In genomic region chr2:15755528-15755927, GRCh38 we compare ENCODE assay signal across 17 cellular contexts.
"Had no signal": no experiment of that assay in that cellular context is flagged by ENCODE, and none has a peak within 500 bp of the region (broad histone marks: within the 10 kb centered on the region; RNA-seq: fewer than 3 reads in every experiment).

No MANE protein-coding gene starts in this region.

- H3K27ac Mint-ChIP-seq: immature natural killer cell had no signal

- H3K4me3 ChIP-seq: coronary artery, dorsolateral prefrontal cortex, esophagus muscularis mucosa, gastroesophageal sphincter, heart left ventricle, hepatocyte, left lung, lower lobe of right lung had no signal

- DNase-seq: dorsolateral prefrontal cortex; effector CD4-positive, alpha-beta T cell; effector memory CD4-positive, alpha-beta T cell; foreskin keratinocyte; heart left ventricle; hypothalamus; immature natural killer cell; left cardiac atrium; left lung; left ventricle myocardium superior; lower lobe of right lung; mesenchymal stem cell; midbrain had no signal

- H3K27me3 ChIP-seq: dorsolateral prefrontal cortex, esophagus muscularis mucosa, foreskin keratinocyte, gastroesophageal sphincter, heart left ventricle, hepatocyte, left lung had no signal

- H3K9me3 ChIP-seq: left lung, lower lobe of right lung had no signal

- H3K4me2 ChIP-seq: hepatocyte had no signal

- H3K36me3 ChIP-seq: esophagus muscularis mucosa, gastroesophageal sphincter, heart left ventricle, left lung, lower lobe of right lung had no signal

- H3K4me3 Mint-ChIP-seq: immature natural killer cell had no signal

- H3K27ac ChIP-seq: coronary artery, dorsolateral prefrontal cortex, esophagus muscularis mucosa, foreskin keratinocyte, gastroesophageal sphincter, heart left ventricle, hepatocyte, left lung, lower lobe of right lung had no signal

- H3K36me3 Mint-ChIP-seq: immature natural killer cell had no signal

- H3K79me2 ChIP-seq: hepatocyte had no signal

- H3K4me1 Mint-ChIP-seq: immature natural killer cell had no signal

- H2AFZ ChIP-seq: hepatocyte had no signal

- H3K4me1 ChIP-seq: foreskin keratinocyte, left lung, lower lobe of right lung had no signal
